In the genomic region with DNA sequence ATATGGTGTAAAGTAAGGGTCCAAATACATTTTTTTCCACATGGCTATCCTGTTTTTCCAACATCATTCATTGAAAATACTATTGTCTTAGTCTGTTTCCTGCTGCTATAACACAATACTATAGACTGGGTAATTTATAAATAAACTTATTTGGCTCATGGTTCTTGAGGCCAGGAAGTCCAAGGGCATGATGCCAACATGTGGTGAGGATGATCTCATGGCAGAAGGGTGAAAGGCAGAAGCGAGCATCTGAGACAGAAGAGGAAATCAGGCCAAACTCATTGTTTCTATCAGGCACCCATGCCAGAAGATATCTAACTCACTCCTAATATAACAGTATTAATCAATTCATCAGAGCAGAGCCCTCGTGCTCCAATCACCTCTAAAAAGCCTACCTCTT, we compare ENCODE assay signal across 10 cellular contexts. TPM values are rescaled to one million over a fixed set of nuclear protein-coding genes. Genes with fewer than 3 reads are reported as not detected.
DNase-seq lines count a peak whose midpoint lies in the region; ATAC-seq, FAIRE-seq and TF ChIP-seq lines count a peak whose summit lies in the region.
"Had no signal": no experiment of that assay in that cellular context is flagged by ENCODE, and none has a peak within 500 bp of the region (broad histone marks: within the 10 kb centered on the region; RNA-seq: fewer than 3 reads in every experiment).

No MANE protein-coding gene starts in this region.

- H3K27ac Mint-ChIP-seq in natural killer cell treated with Interleukin-12 subunit alpha and Interleukin-12 subunit beta and Interleukin-15 and Interleukin-18, amount 100 ng/mL, for 72 hours: no peak overlapping the region
- H3K27ac Mint-ChIP-seq: neural progenitor cell had no signal

- H3K9me3 ChIP-seq in right atrium auricular region: no peaks in the 10 kb centered on the region
- no peaks in the 10 kb centered on the region for H3K9me3 ChIP-seq in testis
- no peaks in the 10 kb centered on the region for H3K9me3 ChIP-seq in small intestine (ENCODE audit: control insufficient read depth, low read depth)

- no peaks in the 10 kb centered on the region for H3K36me3 Mint-ChIP-seq in natural killer cell treated with Interleukin-12 subunit alpha and Interleukin-12 subunit beta and Interleukin-15 and Interleukin-18, amount 100 ng/mL, for 72 hours
- H3K36me3 Mint-ChIP-seq: neural progenitor cell had no signal

- no peaks in the 10 kb centered on the region for H3K4me1 ChIP-seq in right atrium auricular region
- H3K4me1 ChIP-seq in testis: no peaks in the 10 kb centered on the region
- no peaks in the 10 kb centered on the region for H3K4me1 ChIP-seq in small intestine (ENCODE audit: control insufficient read depth in 2 of 2, insufficient read depth in 1 of 2, low read depth in 1 of 2, low read length in 1 of 2)

- H3K4me1 Mint-ChIP-seq in natural killer cell treated with Interleukin-12 subunit alpha and Interleukin-12 subunit beta and Interleukin-15 and Interleukin-18, amount 100 ng/mL, for 72 hours (ENCODE audit: low read depth in 2 of 2): no peaks in the 10 kb centered on the region
- H3K4me1 Mint-ChIP-seq: neural progenitor cell had no signal

- whole genome bisulfite sequencing in testis, 2 donors: 67 to 80% methylated on average over 2 of the region's 2 CpGs
- WGBS in small intestine, 3 donors: 64 to 72% (median 68%) methylated on average over 2 of the region's 2 CpGs

- H3K27me3 ChIP-seq in right atrium auricular region: no peaks in the 10 kb centered on the region
- H3K27me3 ChIP-seq in testis: no peaks in the 10 kb centered on the region
- H3K27me3 ChIP-seq in small intestine (ENCODE audit: control insufficient read depth in 2 of 2, insufficient read depth in 2 of 2, low read length in 2 of 2): no peaks in the 10 kb centered on the region
- H3K27me3 ChIP-seq: neural progenitor cell had no signal

- no peaks in the 10 kb centered on the region for H3K36me3 ChIP-seq in right atrium auricular region
- H3K36me3 ChIP-seq in testis (ENCODE audit: low read depth, missing control alignments): no peaks in the 10 kb centered on the region
- no peaks in the 10 kb centered on the region for H3K36me3 ChIP-seq in small intestine (ENCODE audit: control insufficient read depth in 2 of 2, insufficient read depth in 2 of 2, low read length in 2 of 2)
- H3K36me3 ChIP-seq: neural progenitor cell had no signal

- H3K4me3 ChIP-seq in right atrium auricular region (no peak overlapping the region), testis (no peak overlapping the region), small intestine (ENCODE audit: low read depth in 1 of 2, low read length in 2 of 2) (no peak overlapping the region)
- H3K4me3 ChIP-seq: neural progenitor cell had no signal

- peaks cover 11 to 24% of the 10 kb centered on the region in 2 donors for H3K27me3 Mint-ChIP-seq in natural killer cell treated with Interleukin-12 subunit alpha and Interleukin-12 subunit beta and Interleukin-15 and Interleukin-18, amount 100 ng/mL, for 72 hours

- no peak for FAIRE-seq in small intestine (lab: Jason Lieb, UNC)

- peak; percentile 54 for ATAC-seq in Right ventricle myocardium inferior
- ATAC-seq in natural killer cell treated with Interleukin-12 subunit alpha and Interleukin-12 subunit beta and Interleukin-15 and Interleukin-18, amount 100 ng/mL, for 72 hours: no peak

- no peaks in the 10 kb centered on the region for H3K9me3 Mint-ChIP-seq in natural killer cell treated with Interleukin-12 subunit alpha and Interleukin-12 subunit beta and Interleukin-15 and Interleukin-18, amount 100 ng/mL, for 72 hours

- no peak overlapping the region for H3K4me3 Mint-ChIP-seq in natural killer cell treated with Interleukin-12 subunit alpha and Interleukin-12 subunit beta and Interleukin-15 and Interleukin-18, amount 100 ng/mL, for 72 hours
- H3K4me3 Mint-ChIP-seq: neural progenitor cell had no signal

- TF ChIP-seq CTCF in right atrium auricular region (IDR thresholded peaks at IDR 0.05) (no peak), testis (IDR thresholded peaks at IDR 0.05) (no peak)

- DNase-seq in Right ventricle myocardium inferior (ENCODE audit: missing footprints): no peak
- DNase-seq in right atrium auricular region (ENCODE audit: low spot score): no peak
- DNase-seq in RKO (ENCODE audit: low spot score): peak; percentile 8
- peak; percentile 60 for DNase-seq in epithelial cell of prostate (ENCODE audit: low read depth, low spot score)
- peak; percentile 37 for DNase-seq in testis
- DNase-seq in OCI-M2 (lab: John Stamatoyannopoulos, UW; ENCODE audit: unreplicated experiment): no peak
- DNase-seq in small intestine: no peak
- no peak for DNase-seq in natural killer cell treated with Interleukin-12 subunit alpha and Interleukin-12 subunit beta and Interleukin-15 and Interleukin-18, amount 100 ng/mL, for 72 hours (ENCODE audit: low spot score)

- intact Hi-C loops in Right ventricle myocardium inferior (cut with DNase I): no loop called here
- intact Hi-C loops in testis (cut with DNase I; ENCODE audit: low total_unique reads): no loop called here

- no peak for TF ChIP-seq POLR2A in testis (IDR thresholded peaks at IDR 0.05)

- H3K27ac ChIP-seq in right atrium auricular region (no peak overlapping the region), epithelial cell of prostate (no peak overlapping the region), testis (no peak overlapping the region), small intestine (ENCODE audit: low read depth in 1 of 2, low read length in 1 of 2) (no peak overlapping the region)
- H3K27ac ChIP-seq: HL-60, neural progenitor cell had no signal

RNA-seq across cellular contexts. Expression of a gene that starts 42.6 kb away (rescaled TPM):
- total RNA-seq in Right ventricle myocardium inferior (not detected), right atrium auricular region (under 1 TPM in 1 of 2 donors, not detected in 1; 0.20 TPM), testis (1 to 10 TPM; 6.1 to 6.2 TPM)
- polyA plus RNA-seq in testis (ENCODE audit: insufficient read depth, low read depth, low replicate concordance) (28.1 TPM), small intestine (under 1 TPM in 1 of 3 donors, not detected in 2; 0.10 TPM)
- under 1 TPM in 1 of 2 donors, not detected in 1; 0.28 TPM for total RNA-seq in natural killer cell treated with Interleukin-12 subunit alpha and Interleukin-12 subunit beta and Interleukin-15 and Interleukin-18, amount 100 ng/mL, for 72 hours

Comparison
In these comparisons a context has a peak if more than half of its experiments do, and no peak if none do; other contexts are left out.
1. DNase-seq: peak in RKO (single experiment), epithelial cell of prostate (single experiment) and testis (single experiment); none in Right ventricle myocardium inferior (single experiment), right atrium auricular region (single experiment), OCI-M2 (single experiment), small intestine (single experiment) and natural killer cell treated with Interleukin-12 subunit alpha and Interleukin-12 subunit beta and Interleukin-15 and Interleukin-18, amount 100 ng/mL, for 72 hours (single experiment).